Comparison of ENCODE assay signal across 12 cellular contexts in genomic region chr5:150514708-150515211, GRCh38. TPM values are rescaled to one million over a fixed set of nuclear protein-coding genes. Genes with fewer than 3 reads are reported as not detected.
DNase-seq lines count a peak whose midpoint lies in the region; ATAC-seq, FAIRE-seq and TF ChIP-seq lines count a peak whose summit lies in the region.
"Had no signal": no experiment of that assay in that cellular context is flagged by ENCODE, and none has a peak within 500 bp of the region (broad histone marks: within the 10 kb centered on the region; RNA-seq: fewer than 3 reads in every experiment).

No MANE protein-coding gene starts in this region.

- DNase-seq in A549 (ENCODE audit: low read depth in 1 of 2, low spot score in 1 of 2) (peak; percentile 57 to 65), NCI-H2029 (lab: John Stamatoyannopoulos, UW) (peak; percentile 75), cerebellar cortex (ENCODE audit: low spot score) (peak; percentile 64), NCI-H774 (lab: John Stamatoyannopoulos, UW) (no peak)
- no peak for DNase-seq in NK-92 treated with Interleukin-12 subunit alpha and Interleukin-12 subunit beta, amount 100 ng/mL, for 24 hours (lab: John Stamatoyannopoulos, UW)
- DNase-seq: activated T-cell treated with anti-CD3 and anti-CD28 coated beads, Interleukin-2, amount 50 U/mL, for 72 hours; stimulated activated CD4-positive, alpha-beta T cell treated with anti-CD3 and anti-CD28 coated beads, Interleukin-12 subunit alpha, Interleukin-12 subunit beta, amount 100 ng/mL, for 4 hours had no signal

- POLR2A ChIA-PET in A549 (lab: Yijun Ruan, JAX): no interaction called here

- H3K36me3 ChIP-seq in mesodermal cell (ENCODE audit: control insufficient read depth, insufficient read depth, low read length): peaks cover 18% of the 10 kb centered on the region
- H3K36me3 ChIP-seq: SJCRH30 had no signal

- FAIRE-seq in A549 (lab: Jason Lieb, UNC): no peak

- WGBS in A549 (ENCODE audit: missing lambda C conversion rate): 2% methylated on average over 3 of the region's 3 CpGs
- WGBS in mesodermal cell (ENCODE audit: insufficient coverage in 2 of 2), 2 experiments: 86 to 100% methylated on average over 2 to 3 of the region's 3 CpGs

- H3K4me3 ChIP-seq in A549: no peak overlapping the region
- H3K4me3 ChIP-seq in mesodermal cell (ENCODE audit: extremely low read depth, insufficient read depth, low read length, poor library complexity, severe bottlenecking): no peak overlapping the region
- H3K4me3 ChIP-seq: BLaER1, SJCRH30 had no signal

- CTCF ChIA-PET in A549 (lab: Yijun Ruan, JAX): interaction anchor here (0.8 to 20.8 kb wide), 6 partner anchors 8 to 64 kb away, joined by 3 to 439 read pairs (median 7); partner anchors contain the start of genes NDST1 and RPS14

- TF ChIP-seq EP300 in A549 (IDR thresholded peaks at IDR 0.05): no peak

- no peak for TF ChIP-seq POLR2A in A549 (IDR thresholded peaks at IDR 0.05; ENCODE audit: low read length)

- ATAC-seq in A549 (peak; percentile 22 to 23), HG02970 (IDR thresholded peaks at IDR 0.05; ENCODE audit: low FRiP score, unreplicated experiment) (no peak), HG03354 (IDR thresholded peaks at IDR 0.05; ENCODE audit: poor library complexity, severe bottlenecking, unreplicated experiment) (no peak)
- ATAC-seq: activated T-cell treated with anti-CD3 and anti-CD28 coated beads, Interleukin-2, amount 50 U/mL, for 72 hours had no signal

- H3K9me3 ChIP-seq in A549: no peaks in the 10 kb centered on the region
- H3K9me3 ChIP-seq in mesodermal cell (ENCODE audit: control insufficient read depth, low read length): no peaks in the 10 kb centered on the region
- H3K9me3 ChIP-seq: BLaER1, SJCRH30 had no signal

- H3K4me1 ChIP-seq in A549 (peaks cover 96% of the 10 kb centered on the region), mesodermal cell (ENCODE audit: control insufficient read depth, insufficient read depth, low read length, poor library complexity, severe bottlenecking) (peaks cover 50% of the 10 kb centered on the region)

- H3K4me2 ChIP-seq in A549: peak overlapping the region; percentile 64
- H3K4me2 ChIP-seq: BLaER1 had no signal

- H3K27ac ChIP-seq in A549: peak overlapping the region; percentile 86 to 92
- peak overlapping the region; percentile 68 for H3K27ac ChIP-seq in mesodermal cell (ENCODE audit: low read depth, low read length, severe bottlenecking)
- H3K27ac ChIP-seq: BLaER1 had no signal

- no peak for TF ChIP-seq CTCF in A549 (IDR thresholded peaks at IDR 0.05)

- no peak for TF ChIP-seq RAD21 in A549 (conservative IDR thresholded peaks at IDR 0.05 in 1 of 2, IDR thresholded peaks at IDR 0.05 in 1 of 2)

TF ChIP-seq in A549, 52 proteins besides CTCF, POLR2A, EP300 and RAD21:
- peak; percentile 48; the same call in 1 of the 2 replicates for TF ChIP-seq PBX3 (IDR thresholded peaks at IDR 0.05)
- TF ChIP-seq MAFK (IDR thresholded peaks at IDR 0.05; ENCODE audit: partially characterized antibody): no peak
- TF ChIP-seq RFX5 (IDR thresholded peaks at IDR 0.05): no peak
- TF ChIP-seq ELK1 (IDR thresholded peaks at IDR 0.05; ENCODE audit: low read depth, low read length): no peak
- peak; percentile 61 for TF ChIP-seq MAX (IDR thresholded peaks at IDR 0.05)
- TF ChIP-seq ZC3H11A (IDR thresholded peaks at IDR 0.05): no peak
- no peak for TF ChIP-seq USF2 (IDR thresholded peaks at IDR 0.05)
- TF ChIP-seq KDM1A (IDR thresholded peaks at IDR 0.05; ENCODE audit: low read depth): no peak
- TF ChIP-seq TFCP2L1 (CRISPR knock-in tag; IDR thresholded peaks at IDR 0.05): no peak
- TF ChIP-seq FOSL2 (IDR thresholded peaks at IDR 0.05): peak; percentile 11; the same call in 1 of the 2 replicates
- peak; percentile 36; the same call in 1 of the 2 replicates for TF ChIP-seq FOSL2 (CRISPR knock-in tag; IDR thresholded peaks at IDR 0.05)
- TF ChIP-seq JUN (IDR thresholded peaks at IDR 0.05): no peak
- peak; percentile 42; the same call in 1 of the 2 replicates for TF ChIP-seq GATA3 (IDR thresholded peaks at IDR 0.05; ENCODE audit: borderline replicate concordance)
- no peak for TF ChIP-seq NR3C1 (IDR thresholded peaks at IDR 0.05)
- TF ChIP-seq HOXB13 (CRISPR knock-in tag; IDR thresholded peaks at IDR 0.05; ENCODE audit: low read depth): no peak
- TF ChIP-seq ZSCAN20 (CRISPR knock-in tag; IDR thresholded peaks at IDR 0.05): no peak

RNA-seq across cellular contexts. Expression of gene NDST1, which starts 6.8 kb away (rescaled TPM):
- 24.4 and 27.7 TPM in 2 replicates for polyA plus RNA-seq in A549 (2011; rRNA removed)
- polyA plus RNA-seq in A549 (2012; cell fraction: cytosol; rRNA removed): 28.2 and 45.6 TPM in 2 replicates
- 70.2 and 91.2 TPM in 2 replicates for polyA plus RNA-seq in A549 (2012; cell fraction: nucleus; rRNA removed)
- polyA plus RNA-seq in A549 (2017; fragmentation: RNase III; extraction: RNeasy Plus Mini Kit Qiagen cat#74134 plus additional on column Dnase treatment): 50.8 to 59.7 TPM (median 55.8 TPM) in 3 replicates
- polyA minus RNA-seq in A549 (2011; rRNA and poly(A)+ RNA removed): 37.2 and 50.7 TPM in 2 replicates
- polyA plus RNA-seq in mesodermal cell (2013, experiment 1 of 2): 42.0 TPM
- 35.8 TPM for polyA plus RNA-seq in mesodermal cell (2013, experiment 2 of 2)

Comparison
In these comparisons a context has a peak if more than half of its experiments do, and no peak if none do; other contexts are left out.
1. ATAC-seq: peak in A549 (2 of 2); none in HG02970 (single experiment) and HG03354 (single experiment).
2. DNase-seq: peak in A549 (2 of 2), NCI-H2029 (single experiment) and cerebellar cortex (single experiment); none in NK-92 treated with Interleukin-12 subunit alpha and Interleukin-12 subunit beta, amount 100 ng/mL, for 24 hours (single experiment) and NCI-H774 (single experiment).